In the genomic region with DNA sequence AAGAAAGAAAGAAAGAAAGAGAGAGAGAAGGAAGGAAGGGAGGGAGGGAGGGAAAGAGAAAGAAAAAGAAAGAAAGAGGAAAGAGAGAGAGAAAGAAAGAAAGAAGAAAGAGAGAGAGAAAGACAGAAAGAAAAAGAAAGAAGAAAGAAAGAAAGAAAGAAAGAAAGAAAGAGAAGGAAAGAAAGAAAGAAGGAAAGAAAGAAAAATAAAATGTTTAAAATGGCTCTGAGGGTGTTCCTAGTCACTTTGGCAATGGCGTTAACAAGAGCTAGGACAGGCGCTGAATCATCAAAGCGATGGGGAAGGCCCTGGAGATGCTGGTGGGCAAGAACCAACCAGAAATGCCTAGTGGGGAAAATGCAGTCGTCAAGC, we compare ENCODE assay signal across 20 cellular contexts.
DNase-seq lines count a peak whose midpoint lies in the region; TF ChIP-seq lines count a peak whose summit lies in the region.
"Had no signal": no experiment of that assay in that cellular context is flagged by ENCODE, and none has a peak within 500 bp of the region (broad histone marks: within the 10 kb centered on the region; RNA-seq: fewer than 3 reads in every experiment).

No MANE protein-coding gene starts in this region.

- H3K4me2 ChIP-seq in BLaER1 (peak overlapping the region; percentile 45), osteoblast (ENCODE audit: insufficient read depth, low read length) (no peak overlapping the region), MM.1S (ENCODE audit: low read depth, low read length) (no peak overlapping the region)
- H3K4me2 ChIP-seq: A549 had no signal

- H3K9me3 ChIP-seq in BLaER1: peaks cover 46% of the 10 kb centered on the region
- no peaks in the 10 kb centered on the region; the same call in 1 of the 2 replicates for H3K9me3 ChIP-seq in HEK293 (ENCODE audit: control insufficient read depth, insufficient read depth, low read depth, low read length)
- peaks cover 11% of the 10 kb centered on the region for H3K9me3 ChIP-seq in osteoblast (ENCODE audit: low read depth, low read length)
- H3K9me3 ChIP-seq in MM.1S (replicated peaks; ENCODE audit: insufficient read depth, low read length): no peaks in the 10 kb centered on the region

- CTCF ChIA-PET in HEK293 (lab: Yijun Ruan, JAX): interaction anchor here (0.7 kb wide), 1 partner anchor 1573 kb away, joined by 3 read pairs; no protein-coding TSS in a partner anchor

- H3K4me3 ChIP-seq in BLaER1: no peak overlapping the region
- no peak overlapping the region for H3K4me3 ChIP-seq in HEK293 (ENCODE audit: low read depth, low read length)
- H3K4me3 ChIP-seq in osteoblast (ENCODE audit: insufficient read depth, low read length): no peak overlapping the region
- H3K4me3 ChIP-seq in MM.1S (ENCODE audit: low read length): no peak overlapping the region
- H3K4me3 ChIP-seq: A549, GM12878 had no signal

- H3K36me3 ChIP-seq in BLaER1 (no peaks in the 10 kb centered on the region), HEK293 (ENCODE audit: control insufficient read depth in 2 of 2, insufficient read depth in 1 of 2, low read length in 2 of 2) (no peaks in the 10 kb centered on the region), osteoblast (ENCODE audit: insufficient read depth, low read length) (no peaks in the 10 kb centered on the region), MM.1S (replicated peaks; ENCODE audit: insufficient read depth, low read length) (no peaks in the 10 kb centered on the region)

- H3K4me1 Mint-ChIP-seq in nephron progenitor cell: peaks cover 35% of the 10 kb centered on the region
- H3K4me1 Mint-ChIP-seq: B cell had no signal

- DNase-seq in nephron progenitor cell (no peak), osteoblast (ENCODE audit: insufficient read length, low spot score, missing footprints) (peak; percentile 59), SHP77 treated with DMSO at 0.1 percent for 48 hours (lab: John Stamatoyannopoulos, UW) (no peak), NCI-H1105 treated with DMSO at 0.1 percent for 48 hours (lab: John Stamatoyannopoulos, UW) (no peak), MM.1S (no peak)
- DNase-seq: AML-193; Caco-2; Calu3; CD4-positive, alpha-beta T cell; CD8-positive, alpha-beta T cell; DND-41; EL; GDM1 had no signal

- no peak overlapping the region for H3K4me3 Mint-ChIP-seq in nephron progenitor cell
- H3K4me3 Mint-ChIP-seq: B cell; CD4-positive, alpha-beta T cell; CD8-positive, alpha-beta T cell had no signal

- H3K9ac ChIP-seq in BLaER1 (no peak overlapping the region), MM.1S (ENCODE audit: low read length) (no peak overlapping the region)

- H3K79me2 ChIP-seq in osteoblast (ENCODE audit: insufficient read depth, low read length): no peaks in the 10 kb centered on the region
- no peaks in the 10 kb centered on the region for H3K79me2 ChIP-seq in MM.1S (ENCODE audit: low read length)

- H3K9me2 ChIP-seq in MM.1S (replicated peaks; ENCODE audit: insufficient read depth, low read length): no peaks in the 10 kb centered on the region

- H4K20me1 ChIP-seq in BLaER1: no peaks in the 10 kb centered on the region
- H4K20me1 ChIP-seq in osteoblast (ENCODE audit: insufficient read depth, low read length): no peaks in the 10 kb centered on the region
- no peaks in the 10 kb centered on the region for H4K20me1 ChIP-seq in MM.1S (ENCODE audit: insufficient read depth, low read length)

- H3K27ac ChIP-seq in BLaER1: no peak overlapping the region
- no peak overlapping the region for H3K27ac ChIP-seq in HEK293 (ENCODE audit: extremely low read depth, low read depth, low read length)
- H3K27ac ChIP-seq in osteoblast (ENCODE audit: low read depth, low read length): no peak overlapping the region
- no peak overlapping the region for H3K27ac ChIP-seq in MM.1S (ENCODE audit: low read length)
- H3K27ac ChIP-seq: 22Rv1, A549, C4-2B had no signal

- H3K27ac Mint-ChIP-seq in nephron progenitor cell: peak overlapping the region; percentile 29
- H3K27ac Mint-ChIP-seq: B cell; CD4-positive, alpha-beta T cell; CD8-positive, alpha-beta T cell had no signal

- H3K4me1 ChIP-seq in BLaER1 (peaks cover 42% of the 10 kb centered on the region), HEK293 (ENCODE audit: control insufficient read depth, insufficient read depth, low read length) (no peaks in the 10 kb centered on the region), osteoblast (ENCODE audit: insufficient read depth, low read length) (no peaks in the 10 kb centered on the region), MM.1S (ENCODE audit: low read length) (no peaks in the 10 kb centered on the region)
- H3K4me1 ChIP-seq: Caco-2 had no signal

- peaks cover 15% of the 10 kb centered on the region for H3K36me3 Mint-ChIP-seq in nephron progenitor cell (ENCODE audit: low read depth)
- H3K36me3 Mint-ChIP-seq: CD8-positive, alpha-beta T cell had no signal

- no peaks in the 10 kb centered on the region for H3F3A ChIP-seq in MM.1S (ENCODE audit: insufficient read depth, low read length)

- no peak for TF ChIP-seq CTCF in HEK293 (tag by site-specific recombination; IDR thresholded peaks at IDR 0.05)
- TF ChIP-seq CTCF in nephron progenitor cell (IDR thresholded peaks at IDR 0.05): no peak
- TF ChIP-seq CTCF in osteoblast (IDR thresholded peaks at IDR 0.05; ENCODE audit: extremely low read depth, low read depth, low read length): no peak
- no peak for TF ChIP-seq CTCF in MM.1S (IDR thresholded peaks at IDR 0.05; ENCODE audit: low read length)

- no peak overlapping the region for H2AFZ ChIP-seq in osteoblast (ENCODE audit: low read length)
- H2AFZ ChIP-seq in MM.1S (ENCODE audit: low read length): no peak overlapping the region

- H3K9me3 Mint-ChIP-seq in nephron progenitor cell: peaks cover 29% of the 10 kb centered on the region

- H3K27me3 ChIP-seq in BLaER1 (no peaks in the 10 kb centered on the region), osteoblast (ENCODE audit: insufficient read depth, low read length) (peaks cover under 1% of the 10 kb centered on the region), MM.1S (replicated peaks; ENCODE audit: insufficient read depth, low read length) (peaks cover 35% of the 10 kb centered on the region)

- POLR2A ChIA-PET in HEK293 (lab: Yijun Ruan, JAX): no interaction called here

- H3K27me3 Mint-ChIP-seq in nephron progenitor cell (ENCODE audit: low read depth, poor library complexity): peaks cover 7% of the 10 kb centered on the region

TF ChIP-seq in HEK293, 187 proteins besides CTCF, POLR2A, EP300 and RAD21:
- TF ChIP-seq KLF16 (tag by site-specific recombination; IDR thresholded peaks at IDR 0.05) (no peak), ZNF132 (tag by site-specific recombination; IDR thresholded peaks at IDR 0.05; ENCODE audit: borderline replicate concordance) (no peak), ZNF664 (tag by site-specific recombination; IDR thresholded peaks at IDR 0.05) (no peak), ZNF366 (tag by site-specific recombination; conservative IDR thresholded peaks at IDR 0.05) (peak; percentile 52; the same call in 1 of the 2 replicates)
